ENCODE assay signal across 8 cellular contexts in genomic region chr11:77066229-77067023, GRCh38. TPM values are rescaled to one million over a fixed set of nuclear protein-coding genes. Genes with fewer than 3 reads are reported as not detected.
DNase-seq lines count a peak whose midpoint lies in the region; ATAC-seq and TF ChIP-seq lines count a peak whose summit lies in the region.

TSS of gene CAPN5 (plus strand) at chr11:77066971. CDS start at chr11:77084887, 17,916 bp downstream.

- peaks cover 45% of the 10 kb centered on the region for H3K79me2 ChIP-seq in GM23248 (ENCODE audit: insufficient read depth)
- no peaks in the 10 kb centered on the region for H3K79me2 ChIP-seq in Karpas-422 (ENCODE audit: low read length)

- H3K9me3 ChIP-seq in GM23248 (ENCODE audit: low read depth) (no peaks in the 10 kb centered on the region), Karpas-422 (ENCODE audit: low read length) (no peaks in the 10 kb centered on the region), RWPE2 (ENCODE audit: severe bottlenecking) (no peaks in the 10 kb centered on the region), neuron (ENCODE audit: low read length) (no peaks in the 10 kb centered on the region), stomach smooth muscle (ENCODE audit: control insufficient read depth in 2 of 2, low read length in 2 of 2) (no peaks in the 10 kb centered on the region)

- H3K36me3 ChIP-seq in GM23248 (ENCODE audit: low read depth): no peaks in the 10 kb centered on the region
- H3K36me3 ChIP-seq in Karpas-422 (ENCODE audit: insufficient read depth, low read length): no peaks in the 10 kb centered on the region
- no peaks in the 10 kb centered on the region for H3K36me3 ChIP-seq in RWPE2 (ENCODE audit: low read depth)
- no peaks in the 10 kb centered on the region for H3K36me3 ChIP-seq in neuron (ENCODE audit: insufficient read depth, low read length)
- no peaks in the 10 kb centered on the region for H3K36me3 ChIP-seq in stomach smooth muscle (ENCODE audit: control insufficient read depth in 2 of 2, insufficient read depth in 2 of 2, low read length in 2 of 2)

- H3K4me2 ChIP-seq in GM23248 (ENCODE audit: unreplicated experiment) (peak within 1 kb of the TSS; percentile 96), Karpas-422 (ENCODE audit: low read depth, low read length, poor library complexity, severe bottlenecking) (peak within 1 kb of the TSS; percentile 83)

- 0 out of 2 replicates have a peak, but pooled peaks cover 4% of the 10 kb centered on the region for H3F3A ChIP-seq in GM23248 (ENCODE audit: insufficient read depth)

- H3K9ac ChIP-seq in GM23248 (peak within 1 kb of the TSS; percentile 88), Karpas-422 (ENCODE audit: low read length) (peak within 1 kb of the TSS; percentile 75), stomach smooth muscle (ENCODE audit: low read length in 2 of 2) (peak within 1 kb of the TSS; percentile 80 to 84)

- peak within 1 kb of the TSS; percentile 87 for H2AFZ ChIP-seq in GM23248
- H2AFZ ChIP-seq in Karpas-422 (ENCODE audit: low read length): peak within 1 kb of the TSS; percentile 97
- H2AFZ ChIP-seq in neuron (ENCODE audit: low read depth, low read length): peak within 1 kb of the TSS; percentile 89

- H4K20me1 ChIP-seq in GM23248 (ENCODE audit: insufficient read depth) (no peaks in the 10 kb centered on the region), Karpas-422 (ENCODE audit: insufficient read depth, low read depth, low read length) (no peaks in the 10 kb centered on the region; the same call in 1 of the 2 replicates)

- in situ Hi-C loops in GM23248 (cut with MboI): no loop called here

- H3K27me3 ChIP-seq in GM23248 (replicated peaks; ENCODE audit: insufficient read depth) (no peaks in the 10 kb centered on the region), Karpas-422 (ENCODE audit: low read length) (no peaks in the 10 kb centered on the region), RWPE2 (ENCODE audit: insufficient read depth, poor library complexity, severe bottlenecking) (no peaks in the 10 kb centered on the region), neuron (ENCODE audit: insufficient read depth, low read length) (no peaks in the 10 kb centered on the region), stomach smooth muscle (ENCODE audit: control insufficient read depth in 1 of 2, insufficient read depth in 2 of 2, low read length in 2 of 2) (no peaks in the 10 kb centered on the region)

- peak; percentile 94 for DNase-seq in EL
- peak; percentile 96 for DNase-seq in GM23248
- peak; percentile 95 for DNase-seq in Karpas-422
- DNase-seq in RWPE2 (ENCODE audit: low spot score): peak; percentile 85
- peak; percentile 82 for DNase-seq in activated gamma-delta T cell (lab: John Stamatoyannopoulos, UW)
- DNase-seq in foreskin fibroblast: peak; percentile 93 to 98

- peak; percentile 28 for TF ChIP-seq CTCF in RWPE2 (IDR thresholded peaks at IDR 0.05; ENCODE audit: poor library complexity, severe bottlenecking)
- TF ChIP-seq CTCF in foreskin fibroblast (IDR thresholded peaks at IDR 0.05; ENCODE audit: low read depth, low read length): peak; percentile 19

- ATAC-seq in RWPE2 (ENCODE audit: low read depth): peak; percentile 90

- H3K4me1 ChIP-seq in GM23248 (ENCODE audit: insufficient read depth): peaks cover 10% of the 10 kb centered on the region; the same call in 1 of the 2 replicates
- peaks cover 14% of the 10 kb centered on the region for H3K4me1 ChIP-seq in Karpas-422 (ENCODE audit: low read length)
- H3K4me1 ChIP-seq in RWPE2 (ENCODE audit: insufficient read depth, poor library complexity, severe bottlenecking): no peaks in the 10 kb centered on the region
- H3K4me1 ChIP-seq in neuron (ENCODE audit: insufficient read depth, low read length): peaks cover 36% of the 10 kb centered on the region
- peaks cover 32% of the 10 kb centered on the region for H3K4me1 ChIP-seq in stomach smooth muscle (ENCODE audit: control insufficient read depth, insufficient read depth, low read length)

- WGBS in GM23248 (ENCODE audit: low coverage in 1 of 2, low lambda C conversion rate in 2 of 2, missing lambda C conversion rate in 2 of 2), 2 experiments: 2% methylated on average over 29 to 40 of the region's 67 CpGs

- H3K9me2 ChIP-seq in GM23248 (ENCODE audit: insufficient read depth) (no peaks in the 10 kb centered on the region), Karpas-422 (replicated peaks; ENCODE audit: insufficient read depth, low read length) (no peaks in the 10 kb centered on the region)

- H3K27ac ChIP-seq in GM23248 (peak within 1 kb of the TSS; percentile 88), Karpas-422 (ENCODE audit: low read length) (no peak within 1 kb of the TSS), RWPE2 (ENCODE audit: poor library complexity, severe bottlenecking) (no peak within 1 kb of the TSS), stomach smooth muscle (ENCODE audit: low read length) (peak within 1 kb of the TSS; percentile 88)

- H3K4me3 ChIP-seq in GM23248 (peak within 1 kb of the TSS; percentile 83), Karpas-422 (ENCODE audit: low read length) (peak within 1 kb of the TSS; percentile 70), RWPE2 (ENCODE audit: severe bottlenecking) (peak within 1 kb of the TSS; percentile 56), foreskin fibroblast (ENCODE audit: low read depth in 1 of 2, low read length in 2 of 2) (peak within 1 kb of the TSS; percentile 76 to 87), neuron (ENCODE audit: low read length) (peak within 1 kb of the TSS; percentile 83), stomach smooth muscle (ENCODE audit: low read length in 2 of 2) (peak within 1 kb of the TSS; percentile 75 to 79)

RNA-seq across cellular contexts. Expression of gene CAPN5, which starts in this region (rescaled TPM):
- total RNA-seq in GM23248 (2014; rRNA removed; shearing (Covaris generic)): 22.4 and 27.7 TPM in 2 replicates
- 17.8 and 18.3 TPM in 2 replicates for polyA plus RNA-seq in GM23248 (2016; fragmentation: Nextera tagmentation; extraction: Ambion mirVana)
- 0.07 and 0.54 TPM in 2 replicates for total RNA-seq in Karpas-422 (2014; rRNA removed; shearing (Covaris generic); ENCODE audit: low replicate concordance)

Comparison
In these comparisons a context has a peak if more than half of its experiments do, and no peak if none do; other contexts are left out.
1. RNA of gene CAPN5 (total RNA-seq): 22.4 to 27.7 TPM in GM23248; 0.07 to 0.54 TPM in Karpas-422; every median in the first group is over 10 times any median in the second.
2. Peak in DNase-seq, H3K4me3 ChIP-seq, H3K9ac ChIP-seq and H3K4me2 ChIP-seq in Karpas-422; RNA of the gene not detected or under 1 TPM.
3. H3K27ac ChIP-seq: peak in GM23248 (single experiment) and stomach smooth muscle (single experiment); none in Karpas-422 (single experiment) and RWPE2 (single experiment).
4. Peak in every context shown above with its lines, with median percentiles within 50 percentile points of each other: DNase-seq, H2AFZ ChIP-seq, H3K4me3 ChIP-seq and H3K9ac ChIP-seq.